ENCODE assay signal across 22 cellular contexts in genomic region chr13:90884066-90884465, GRCh38.
"Had no signal": no experiment of that assay in that cellular context is flagged by ENCODE, and none has a peak within 500 bp of the region (broad histone marks: within the 10 kb centered on the region; RNA-seq: fewer than 3 reads in every experiment).

No MANE protein-coding gene starts in this region.

- FAIRE-seq: urothelium cell line had no signal

- H3K4me1 Mint-ChIP-seq: memory B cell; naive B cell; nephron; stimulated activated effector memory CD8-positive, alpha-beta T cell treated with anti-CD3 and anti-CD28 coated beads, Interleukin-12 subunit alpha, Interleukin-12 subunit beta, amount 100 ng/mL, for 72 hours had no signal

- H3K36me3 ChIP-seq: esophagus squamous epithelium, gastroesophageal sphincter, left ventricle myocardium inferior, lower lobe of right lung, neutrophil, suprapubic skin, thyroid gland had no signal

- ATAC-seq: effector memory CD8-positive, alpha-beta T cell; gastroesophageal sphincter; left cardiac atrium; lower lobe of right lung; stimulated activated effector memory CD8-positive, alpha-beta T cell treated with anti-CD3 and anti-CD28 coated beads, Interleukin-12 subunit alpha, Interleukin-12 subunit beta, amount 100 ng/mL, for 72 hours; stimulated activated naive CD8-positive, alpha-beta T cell treated with anti-CD3 and anti-CD28 coated beads, Interleukin-15, Interleukin-2, amounts not matched to agents 100 U/mL and 50 U/mL, for 24 hours had no signal

- DNase-seq: effector memory CD8-positive, alpha-beta T cell; esophagus squamous epithelium; foreskin fibroblast; glutamatergic neuron; islet precursor cell; left cardiac atrium; left ventricle myocardium inferior; lower lobe of right lung; naive B cell; stimulated activated CD4-positive, alpha-beta T cell treated with anti-CD3 and anti-CD28 coated beads, Interleukin-4, amount 100 ng/mL, for 1 hour; stimulated activated CD8-positive, alpha-beta memory T cell treated with anti-CD3 and anti-CD28 coated beads, Interleukin-4, amount 100 ng/mL, for 48 hours; stimulated activated naive CD8-positive, alpha-beta T cell treated with anti-CD3 and anti-CD28 coated beads, Interleukin-15, Interleukin-2, amounts not matched to agents 100 U/mL and 50 U/mL, for 24 hours; thyroid gland had no signal

- H3K4me3 Mint-ChIP-seq: dendritic cell treated with granulocyte-macrophage colony-stimulating factor and Interleukin-4, amounts not matched to agents 40 ng/mL and 50 ng/mL, for 4 days; effector memory CD8-positive, alpha-beta T cell; memory B cell; naive B cell; nephron; stimulated activated effector memory CD8-positive, alpha-beta T cell treated with anti-CD3 and anti-CD28 coated beads, Interleukin-12 subunit alpha, Interleukin-12 subunit beta, amount 100 ng/mL, for 72 hours; type B pancreatic cell had no signal

- H3K4me1 ChIP-seq: esophagus squamous epithelium, gastroesophageal sphincter, left ventricle myocardium inferior, lower lobe of right lung, suprapubic skin, thyroid gland had no signal

- H3K9me3 Mint-ChIP-seq: dendritic cell treated with granulocyte-macrophage colony-stimulating factor and Interleukin-4, amounts not matched to agents 40 ng/mL and 50 ng/mL, for 4 days; nephron; type B pancreatic cell had no signal

- H3K4me3 ChIP-seq: esophagus squamous epithelium, gastroesophageal sphincter, left ventricle myocardium inferior, lower lobe of right lung, suprapubic skin, thyroid gland had no signal

- H3K27me3 ChIP-seq: esophagus squamous epithelium, gastroesophageal sphincter, neutrophil, suprapubic skin, thyroid gland had no signal

- H3K27ac ChIP-seq: esophagus squamous epithelium, gastroesophageal sphincter, left ventricle myocardium inferior, lower lobe of right lung, neutrophil, suprapubic skin, thyroid gland had no signal

- H3K9me3 ChIP-seq: esophagus squamous epithelium, gastroesophageal sphincter, left ventricle myocardium inferior, lower lobe of right lung, neutrophil, suprapubic skin, thyroid gland had no signal

- H3K27me3 Mint-ChIP-seq: dendritic cell treated with granulocyte-macrophage colony-stimulating factor and Interleukin-4, amounts not matched to agents 40 ng/mL and 50 ng/mL, for 4 days; effector memory CD8-positive, alpha-beta T cell; memory B cell; naive B cell; type B pancreatic cell had no signal

- H3K36me3 Mint-ChIP-seq: memory B cell; naive B cell; stimulated activated effector memory CD8-positive, alpha-beta T cell treated with anti-CD3 and anti-CD28 coated beads, Interleukin-12 subunit alpha, Interleukin-12 subunit beta, amount 100 ng/mL, for 72 hours; type B pancreatic cell had no signal

- H3K27ac Mint-ChIP-seq: dendritic cell treated with granulocyte-macrophage colony-stimulating factor and Interleukin-4, amounts not matched to agents 40 ng/mL and 50 ng/mL, for 4 days; effector memory CD8-positive, alpha-beta T cell; memory B cell; naive B cell; nephron; stimulated activated effector memory CD8-positive, alpha-beta T cell treated with anti-CD3 and anti-CD28 coated beads, Interleukin-12 subunit alpha, Interleukin-12 subunit beta, amount 100 ng/mL, for 72 hours; type B pancreatic cell had no signal
